9 cellular contexts compared by ENCODE assay signal in genomic region chr19:42271045-42271419, GRCh38. TPM values are rescaled to one million over a fixed set of nuclear protein-coding genes. Genes with fewer than 3 reads are reported as not detected.
DNase-seq lines count a peak whose midpoint lies in the region; ATAC-seq and TF ChIP-seq lines count a peak whose summit lies in the region.
"Had no signal": no experiment of that assay in that cellular context is flagged by ENCODE, and none has a peak within 500 bp of the region (broad histone marks: within the 10 kb centered on the region; RNA-seq: fewer than 3 reads in every experiment).

No MANE protein-coding gene starts in this region.

- no peak for TF ChIP-seq POLR2A in sigmoid colon (IDR thresholded peaks at IDR 0.05)

- DNase-seq in GM06990 (ENCODE audit: extremely low read depth, insufficient read length): no peak
- no peak for DNase-seq in SJSA1 (ENCODE audit: low read depth in 1 of 2, low spot score in 2 of 2)
- no peak for DNase-seq in fibroblast of lung (ENCODE audit: low read depth in 2 of 2)
- no peak for DNase-seq in sigmoid colon
- DNase-seq in sciatic nerve (ENCODE audit: low spot score): no peak
- no peak for DNase-seq in mucosa of descending colon
- DNase-seq in OCI-M2 (lab: John Stamatoyannopoulos, UW; ENCODE audit: unreplicated experiment): no peak
- DNase-seq: NCI-H187 treated with DMSO at 0.1 percent for 48 hours had no signal

- H3K4me3 ChIP-seq in GM06990 (replicated peaks; ENCODE audit: low read depth, low read length) (peak overlapping the region; percentile 91), SJSA1 (no peak overlapping the region), fibroblast of lung (replicated peaks in 1 of 4; ENCODE audit: control extremely low read depth in 1 of 4, insufficient read depth in 1 of 4, low read depth in 3 of 4, low read length in 4 of 4) (peak overlapping the region in 2 of 4 experiments; percentile 82 to 84), sigmoid colon (peak overlapping the region in 3 of 4 donors; percentile 64 to 67 (median 66)), mucosa of descending colon (no peak overlapping the region)

- H2AFZ ChIP-seq in fibroblast of lung (ENCODE audit: low read length): no peak overlapping the region

- no peaks in the 10 kb centered on the region for H3K27me3 ChIP-seq in GM06990 (replicated peaks; ENCODE audit: control insufficient read depth, insufficient read depth, low read length)
- H3K27me3 ChIP-seq in SJSA1 (replicated peaks): no peaks in the 10 kb centered on the region
- H3K27me3 ChIP-seq in fibroblast of lung (ENCODE audit: control insufficient read depth, insufficient read depth, low read length): no peaks in the 10 kb centered on the region
- H3K27me3 ChIP-seq in sigmoid colon: no peaks in the 10 kb centered on the region

- H3K27ac ChIP-seq in SJSA1 (peak overlapping the region; percentile 73), fibroblast of lung (ENCODE audit: insufficient read depth, low read length) (peak overlapping the region; percentile 97), sigmoid colon (peak overlapping the region; percentile 89 to 96 (median 90))

- peak overlapping the region; percentile 96 for H3K4me2 ChIP-seq in fibroblast of lung (ENCODE audit: extremely low read depth, insufficient read depth, low read length)

- peaks cover 22% of the 10 kb centered on the region for H3K36me3 ChIP-seq in GM06990 (ENCODE audit: control insufficient read depth, insufficient read depth, low read length)
- peaks cover 48% of the 10 kb centered on the region for H3K36me3 ChIP-seq in SJSA1
- H3K36me3 ChIP-seq in fibroblast of lung (ENCODE audit: control insufficient read depth, insufficient read depth, low read length): peaks cover 26% of the 10 kb centered on the region
- peaks cover 16 to 34% (median 21%) of the 10 kb centered on the region in 4 donors for H3K36me3 ChIP-seq in sigmoid colon
- peaks cover 8% of the 10 kb centered on the region for H3K36me3 ChIP-seq in mucosa of descending colon (ENCODE audit: low read depth)

- H3K4me1 ChIP-seq in SJSA1 (replicated peaks) (peaks cover 22% of the 10 kb centered on the region), fibroblast of lung (ENCODE audit: control insufficient read depth, extremely low read depth, insufficient read depth, low read length) (peaks cover 13% of the 10 kb centered on the region), sigmoid colon (peaks cover 0 to 49% (median 41%) of the 10 kb centered on the region in 4 donors), mucosa of descending colon (ENCODE audit: low read depth) (peaks cover 28% of the 10 kb centered on the region)

- H3K9ac ChIP-seq in fibroblast of lung (ENCODE audit: insufficient read depth, low read length): peak overlapping the region; percentile 68

- no peak for ATAC-seq in sciatic nerve
- ATAC-seq in mucosa of descending colon: no peak
- ATAC-seq in HG03439 (IDR thresholded peaks at IDR 0.05; ENCODE audit: unreplicated experiment): no peak

- peaks cover 48% of the 10 kb centered on the region for H3K79me2 ChIP-seq in fibroblast of lung (ENCODE audit: control insufficient read depth, insufficient read depth, low read length)

- no peak for TF ChIP-seq CTCF in GM06990 (IDR thresholded peaks at IDR 0.05; ENCODE audit: insufficient read depth, low read length, poor library complexity, severe bottlenecking)
- TF ChIP-seq CTCF in fibroblast of lung (conservative IDR thresholded peaks at IDR 0.05 in 1 of 2, IDR thresholded peaks at IDR 0.05 in 1 of 2; ENCODE audit: low read depth in 1 of 2, low read length in 2 of 2): no peak
- no peak for TF ChIP-seq CTCF in sigmoid colon (IDR thresholded peaks at IDR 0.05)
- TF ChIP-seq CTCF in mucosa of descending colon (IDR thresholded peaks at IDR 0.05): no peak

- no peak for TF ChIP-seq EP300 in sigmoid colon (IDR thresholded peaks at IDR 0.05)

- H4K20me1 ChIP-seq in fibroblast of lung (ENCODE audit: control insufficient read depth, extremely low read depth, insufficient read depth, low read length): no peaks in the 10 kb centered on the region

- H3K9me3 ChIP-seq in SJSA1 (replicated peaks) (no peaks in the 10 kb centered on the region), fibroblast of lung (ENCODE audit: control insufficient read depth, insufficient read depth, low read depth, low read length) (no peaks in the 10 kb centered on the region), sigmoid colon (no peaks in the 10 kb centered on the region), mucosa of descending colon (no peaks in the 10 kb centered on the region)

- 45 to 67% methylated on average over 3 of the region's 3 CpGs for WGBS in sigmoid colon, 2 donors

- intact Hi-C loops in sigmoid colon (cut with DNase I): no loop called here
- intact Hi-C loops in sciatic nerve (cut with DNase I): no loop called here
- intact Hi-C loops in mucosa of descending colon (cut with DNase I, micrococcal nuclease): no loop called here

RNA-seq across cellular contexts. Expression of gene CIC, which starts 2.0 kb away (rescaled TPM):
- total RNA-seq in SJSA1 (2014; rRNA removed; shearing (Covaris generic)): 13.0 and 21.5 TPM in 2 replicates
- total RNA-seq in fibroblast of lung (16.7 and 23.6 TPM in 2 replicates), sigmoid colon (10 to 100 TPM; 16.0 to 31.3 (median 24.9) TPM), sciatic nerve (92.1 TPM), mucosa of descending colon (10 to 100 TPM; 47.3 to 78.0 (median 50.0) TPM)
- polyA plus RNA-seq in fibroblast of lung (8.5 and 14.5 TPM in 2 replicates), sigmoid colon (10 to 100 TPM in 2 of 3 donors, 1 to 10 TPM in 1; 8.4 to 42.1 (median 17.3) TPM)
- polyA plus RNA-seq in fibroblast of lung (2012): 32.9 and 41.3 TPM in 2 replicates
- polyA minus RNA-seq in fibroblast of lung (ENCODE audit: low replicate concordance): 36.6 and 51.1 TPM in 2 replicates

RNA-seq across cellular contexts. Expression of gene ERF, which starts 16.1 kb away (rescaled TPM):
- 11.0 and 32.6 TPM in 2 replicates for total RNA-seq in SJSA1 (2014; rRNA removed; shearing (Covaris generic))
- total RNA-seq in fibroblast of lung (13.2 and 14.1 TPM in 2 replicates), sigmoid colon (10 to 100 TPM; 18.9 to 39.3 (median 25.6) TPM), sciatic nerve (90.7 TPM), mucosa of descending colon (10 to 100 TPM; 35.7 to 75.2 (median 42.0) TPM)
- polyA plus RNA-seq in fibroblast of lung (35.3 and 36.3 TPM in 2 replicates), sigmoid colon (10 to 100 TPM; 18.6 to 42.8 (median 23.6) TPM)
- 37.5 and 44.0 TPM in 2 replicates for polyA plus RNA-seq in fibroblast of lung (2012)
- 36.3 and 46.2 TPM in 2 replicates for polyA minus RNA-seq in fibroblast of lung (ENCODE audit: low replicate concordance)

RNA-seq across cellular contexts. Expression of gene GSK3A, which starts 28.6 kb away (rescaled TPM):
- total RNA-seq in SJSA1 (2014; rRNA removed; shearing (Covaris generic)): 23.2 and 26.7 TPM in 2 replicates
- total RNA-seq in fibroblast of lung: 8.7 and 11.6 TPM in 2 replicates
- 21.7 and 30.6 TPM in 2 replicates for polyA plus RNA-seq in fibroblast of lung
- 32.3 and 41.3 TPM in 2 replicates for polyA plus RNA-seq in fibroblast of lung (2012)
- polyA minus RNA-seq in fibroblast of lung (ENCODE audit: low replicate concordance): 45.4 and 93.0 TPM in 2 replicates
- 10 to 100 TPM; 17.4 to 28.5 (median 20.5) TPM for total RNA-seq in sigmoid colon
- polyA plus RNA-seq in sigmoid colon: 10 to 100 TPM; 31.8 to 49.5 (median 49.0) TPM
- total RNA-seq in sciatic nerve: 29.2 TPM
- 10 to 100 TPM; 41.8 to 52.0 (median 46.9) TPM for total RNA-seq in mucosa of descending colon

RNA-seq across cellular contexts. Expression of gene PRR19, which starts 30.9 kb away (rescaled TPM):
- total RNA-seq in SJSA1 (2014; rRNA removed; shearing (Covaris generic)): 0.55 and 2.5 TPM in 2 replicates
- total RNA-seq in fibroblast of lung (0.17 and 0.26 TPM in 2 replicates), sigmoid colon (not detected), sciatic nerve (0.45 TPM), mucosa of descending colon (1 to 10 TPM in 1 of 3 donors, not detected in 2; 1.0 TPM)
- polyA plus RNA-seq in fibroblast of lung (0.39 and 0.54 TPM in 2 replicates), sigmoid colon (under 1 TPM in 2 of 3 donors, not detected in 1; 0.69 to 0.79 TPM)
- polyA plus RNA-seq in fibroblast of lung (2012): 1.5 and 1.6 TPM in 2 replicates
- polyA minus RNA-seq in fibroblast of lung (ENCODE audit: low replicate concordance): 0.48 and 4.3 TPM in 2 replicates

RNA-seq across cellular contexts. Expression of gene PAFAH1B3, which starts 31.4 kb away (rescaled TPM):
- total RNA-seq in SJSA1 (2014; rRNA removed; shearing (Covaris generic)): 17.9 and 23.0 TPM in 2 replicates
- total RNA-seq in fibroblast of lung: 25.9 and 32.1 TPM in 2 replicates
- polyA plus RNA-seq in fibroblast of lung: 20.1 and 34.1 TPM in 2 replicates
- 25.4 and 52.0 TPM in 2 replicates for polyA plus RNA-seq in fibroblast of lung (2012)
- polyA minus RNA-seq in fibroblast of lung (ENCODE audit: low replicate concordance): 79.3 and 108 TPM in 2 replicates
- 1 to 10 TPM; 5.6 to 8.6 (median 6.0) TPM for total RNA-seq in sigmoid colon
- 10 to 100 TPM; 27.0 to 44.3 (median 27.7) TPM for polyA plus RNA-seq in sigmoid colon
- 7.4 TPM for total RNA-seq in sciatic nerve
- 10 to 100 TPM; 15.3 to 32.6 (median 22.9) TPM for total RNA-seq in mucosa of descending colon

Comparison
In these comparisons a context has a peak if more than half of its experiments do, and no peak if none do; other contexts are left out.
1. H3K4me3 ChIP-seq: peak in GM06990 (single experiment) and sigmoid colon (3 of 4); none in SJSA1 (single experiment) and mucosa of descending colon (single experiment).
2. Peak in every context shown above with its lines, with median percentiles within 50 percentile points of each other: H3K27ac ChIP-seq.